ENCODE assay signal across 1 cellular context in genomic region chr19:8305798-8306197, GRCh38.
TF ChIP-seq lines count a peak whose summit lies in the region.

No MANE protein-coding gene starts in this region.

TF ChIP-seq in SK-N-SH treated with all-trans-retinoic acid at 6 μM for 48 hours, 23 proteins besides CTCF, POLR2A, EP300 and RAD21 (continued from another document):
- TF ChIP-seq POU6F1 (CRISPR knock-in tag; IDR thresholded peaks at IDR 0.05; ENCODE audit: borderline replicate concordance, low read depth) (no peak), BACH2 (CRISPR knock-in tag; IDR thresholded peaks at IDR 0.05; ENCODE audit: borderline replicate concordance) (no peak), ZNF8 (CRISPR knock-in tag; IDR thresholded peaks at IDR 0.05) (no peak), ZFP30 (CRISPR knock-in tag; IDR thresholded peaks at IDR 0.05) (no peak), TOX (CRISPR knock-in tag; IDR thresholded peaks at IDR 0.05; ENCODE audit: borderline replicate concordance) (no peak), GLIS3 (CRISPR knock-in tag; IDR thresholded peaks at IDR 0.05) (no peak), RARB (CRISPR knock-in tag; IDR thresholded peaks at IDR 0.05) (no peak), ZNF70 (CRISPR knock-in tag; IDR thresholded peaks at IDR 0.05) (no peak), ESRRG (CRISPR knock-in tag; IDR thresholded peaks at IDR 0.05) (no peak), CREB5 (CRISPR knock-in tag; IDR thresholded peaks at IDR 0.05; ENCODE audit: low read depth) (no peak), ISL1 (CRISPR knock-in tag; IDR thresholded peaks at IDR 0.05) (no peak), ZNF565 (CRISPR knock-in tag; conservative IDR thresholded peaks at IDR 0.05; ENCODE audit: low read depth) (no peak), SNAI2 (CRISPR knock-in tag; IDR thresholded peaks at IDR 0.05) (no peak), CSRNP3 (CRISPR knock-in tag; IDR thresholded peaks at IDR 0.05) (no peak), OSR1 (CRISPR knock-in tag; IDR thresholded peaks at IDR 0.05) (no peak), PPARA (CRISPR knock-in tag; IDR thresholded peaks at IDR 0.05; ENCODE audit: borderline replicate concordance) (no peak)
- TF ChIP-seq, protein P1, sequence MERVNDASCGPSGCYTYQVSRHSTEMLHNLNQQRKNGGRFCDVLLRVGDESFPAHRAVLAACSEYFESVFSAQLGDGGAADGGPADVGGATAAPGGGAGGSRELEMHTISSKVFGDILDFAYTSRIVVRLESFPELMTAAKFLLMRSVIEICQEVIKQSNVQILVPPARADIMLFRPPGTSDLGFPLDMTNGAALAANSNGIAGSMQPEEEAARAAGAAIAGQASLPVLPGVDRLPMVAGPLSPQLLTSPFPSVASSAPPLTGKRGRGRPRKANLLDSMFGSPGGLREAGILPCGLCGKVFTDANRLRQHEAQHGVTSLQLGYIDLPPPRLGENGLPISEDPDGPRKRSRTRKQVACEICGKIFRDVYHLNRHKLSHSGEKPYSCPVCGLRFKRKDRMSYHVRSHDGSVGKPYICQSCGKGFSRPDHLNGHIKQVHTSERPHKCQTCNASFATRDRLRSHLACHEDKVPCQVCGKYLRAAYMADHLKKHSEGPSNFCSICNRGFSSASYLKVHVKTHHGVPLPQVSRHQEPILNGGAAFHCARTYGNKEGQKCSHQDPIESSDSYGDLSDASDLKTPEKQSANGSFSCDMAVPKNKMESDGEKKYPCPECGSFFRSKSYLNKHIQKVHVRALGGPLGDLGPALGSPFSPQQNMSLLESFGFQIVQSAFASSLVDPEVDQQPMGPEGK (CRISPR knock-in tag; IDR thresholded peaks at IDR 0.05; ENCODE audit: borderline replicate concordance) = no peak
- TF ChIP-seq, protein P2, sequence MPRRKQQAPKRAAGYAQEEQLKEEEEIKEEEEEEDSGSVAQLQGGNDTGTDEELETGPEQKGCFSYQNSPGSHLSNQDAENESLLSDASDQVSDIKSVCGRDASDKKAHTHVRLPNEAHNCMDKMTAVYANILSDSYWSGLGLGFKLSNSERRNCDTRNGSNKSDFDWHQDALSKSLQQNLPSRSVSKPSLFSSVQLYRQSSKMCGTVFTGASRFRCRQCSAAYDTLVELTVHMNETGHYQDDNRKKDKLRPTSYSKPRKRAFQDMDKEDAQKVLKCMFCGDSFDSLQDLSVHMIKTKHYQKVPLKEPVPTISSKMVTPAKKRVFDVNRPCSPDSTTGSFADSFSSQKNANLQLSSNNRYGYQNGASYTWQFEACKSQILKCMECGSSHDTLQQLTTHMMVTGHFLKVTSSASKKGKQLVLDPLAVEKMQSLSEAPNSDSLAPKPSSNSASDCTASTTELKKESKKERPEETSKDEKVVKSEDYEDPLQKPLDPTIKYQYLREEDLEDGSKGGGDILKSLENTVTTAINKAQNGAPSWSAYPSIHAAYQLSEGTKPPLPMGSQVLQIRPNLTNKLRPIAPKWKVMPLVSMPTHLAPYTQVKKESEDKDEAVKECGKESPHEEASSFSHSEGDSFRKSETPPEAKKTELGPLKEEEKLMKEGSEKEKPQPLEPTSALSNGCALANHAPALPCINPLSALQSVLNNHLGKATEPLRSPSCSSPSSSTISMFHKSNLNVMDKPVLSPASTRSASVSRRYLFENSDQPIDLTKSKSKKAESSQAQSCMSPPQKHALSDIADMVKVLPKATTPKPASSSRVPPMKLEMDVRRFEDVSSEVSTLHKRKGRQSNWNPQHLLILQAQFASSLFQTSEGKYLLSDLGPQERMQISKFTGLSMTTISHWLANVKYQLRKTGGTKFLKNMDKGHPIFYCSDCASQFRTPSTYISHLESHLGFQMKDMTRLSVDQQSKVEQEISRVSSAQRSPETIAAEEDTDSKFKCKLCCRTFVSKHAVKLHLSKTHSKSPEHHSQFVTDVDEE (CRISPR knock-in tag; IDR thresholded peaks at IDR 0.05) = no peak
